Comparison of ENCODE assay signal across 8 cellular contexts in genomic region chr2:234488913-234489451, GRCh38. TPM values are rescaled to one million over a fixed set of nuclear protein-coding genes. Genes with fewer than 3 reads are reported as not detected.
DNase-seq lines count a peak whose midpoint lies in the region; ATAC-seq and TF ChIP-seq lines count a peak whose summit lies in the region.

No MANE protein-coding gene starts in this region.

- intact Hi-C loops in Caco-2 (cut with micrococcal nuclease; ENCODE audit: unreplicated experiment) = no loop called here

- peaks cover 73% of the 10 kb centered on the region for H3K36me3 ChIP-seq in BLaER1
- H3K36me3 ChIP-seq in Caco-2 (ENCODE audit: control insufficient read depth, insufficient read depth, low read length) = no peaks in the 10 kb centered on the region; the same call in 1 of the 2 replicates

- CTCF ChIA-PET in Caco-2 (lab: Charles Lee) = interaction anchor here (0.5 kb wide), 1 partner anchor 195 kb away, joined by 6 read pairs; no protein-coding TSS in a partner anchor

- peak overlapping the region; percentile 98 for H3K4me2 ChIP-seq in BLaER1

- DNase-seq in T follicular helper cell (ENCODE audit: low read depth) (peak; percentile 65), HUDEP-2 (lab: John Stamatoyannopoulos, UW; ENCODE audit: unreplicated experiment in 76 of 76) (no peak), Caco-2 (no peak), NCI-H446 treated with DMSO at 0.1 percent for 48 hours (lab: John Stamatoyannopoulos, UW) (no peak)
- peak; percentile 87 for DNase-seq in central memory CD4-positive, alpha-beta T cell

- H3K4me1 Mint-ChIP-seq in Caco-2 (ENCODE audit: low read depth, unreplicated experiment) = no peaks in the 10 kb centered on the region

- no peak overlapping the region for H3K27ac Mint-ChIP-seq in Caco-2 (ENCODE audit: unreplicated experiment)

- peaks cover 100% of the 10 kb centered on the region for H4K20me1 ChIP-seq in BLaER1

- peaks cover 71% of the 10 kb centered on the region for H3K4me1 ChIP-seq in BLaER1
- H3K4me1 ChIP-seq in Caco-2 = no peaks in the 10 kb centered on the region

- H3K9me3 Mint-ChIP-seq in Caco-2 (ENCODE audit: unreplicated experiment) = no peaks in the 10 kb centered on the region

- ATAC-seq in GM21619 (IDR thresholded peaks at IDR 0.05; ENCODE audit: unreplicated experiment) (peak; percentile 78), GM18861 (IDR thresholded peaks at IDR 0.05; ENCODE audit: unreplicated experiment) (no peak)

- H3K4me3 Mint-ChIP-seq in Caco-2 (ENCODE audit: unreplicated experiment) = no peak overlapping the region

- H3K27me3 ChIP-seq in BLaER1 (no peaks in the 10 kb centered on the region), Caco-2 (replicated peaks; ENCODE audit: control insufficient read depth, insufficient read depth, low read length) (no peaks in the 10 kb centered on the region)

- no peak overlapping the region for H3K4me3 ChIP-seq in BLaER1
- H3K4me3 ChIP-seq in Caco-2 (ENCODE audit: low read depth, low read length) = no peak overlapping the region

- no TSS peak for BruUV-seq in Caco-2 (replicated peaks; lab: Mats Ljungman, UMichigan)

- no peaks in the 10 kb centered on the region for H3K27me3 Mint-ChIP-seq in Caco-2 (ENCODE audit: insufficient read depth, unreplicated experiment)

- H3K9ac ChIP-seq in BLaER1 = no peak overlapping the region

- peaks cover 45% of the 10 kb centered on the region for H3K36me3 Mint-ChIP-seq in Caco-2 (ENCODE audit: insufficient read depth, unreplicated experiment)

- POLR2A ChIA-PET in Caco-2 (lab: Charles Lee) = no interaction called here

- no peak for TF ChIP-seq CTCF in Caco-2 (IDR thresholded peaks at IDR 0.05; ENCODE audit: insufficient read depth in 1 of 2, low read depth in 1 of 2, low read length in 1 of 2, severe bottlenecking in 1 of 2, unreplicated experiment in 1 of 2)

- no peak overlapping the region for H3K27ac ChIP-seq in BLaER1

- H3K9me3 ChIP-seq in BLaER1 (0 out of 2 replicates have a peak, but pooled peaks cover 6% of the 10 kb centered on the region), Caco-2 (no peaks in the 10 kb centered on the region)

RNA-seq across cellular contexts. Expression of gene ARL4C, which starts 7.9 kb away (rescaled TPM):
- total RNA-seq in Caco-2 (2022) = 76.0 and 81.2 TPM in 2 replicates

Comparison
In these comparisons a context has a peak if more than half of its experiments do, and no peak if none do; other contexts are left out.
1. DNase-seq: peak in T follicular helper cell (single experiment) and central memory CD4-positive, alpha-beta T cell (single experiment); none in HUDEP-2 (0 of 76), Caco-2 (0 of 2) and NCI-H446 treated with DMSO at 0.1 percent for 48 hours (single experiment).